29 cellular contexts compared by ENCODE assay signal in the genomic region with DNA sequence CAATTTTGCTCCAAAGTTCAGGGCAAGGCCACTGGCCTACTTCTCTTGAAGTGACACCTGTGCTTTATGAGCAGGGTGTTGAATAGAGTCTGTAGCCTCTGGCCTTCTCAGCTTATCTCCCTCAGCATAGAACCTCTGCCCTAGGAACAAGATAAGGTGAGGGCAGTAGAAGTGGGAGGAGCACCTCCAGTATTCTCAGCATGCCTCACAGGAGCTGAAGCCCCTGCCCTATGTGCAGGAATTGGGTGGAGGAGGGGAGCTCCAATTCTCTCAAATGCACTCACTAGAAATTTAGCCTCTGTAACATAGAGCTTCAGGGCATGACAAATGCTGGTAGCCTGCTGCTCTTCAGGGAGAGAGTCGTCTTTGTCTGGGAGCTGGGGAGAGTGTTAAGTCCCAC.
"Had no signal": no experiment of that assay in that cellular context is flagged by ENCODE, and none has a peak within 500 bp of the region (broad histone marks: within the 10 kb centered on the region; RNA-seq: fewer than 3 reads in every experiment).

No MANE protein-coding gene starts in this region.

- H3K4me1 Mint-ChIP-seq: immature natural killer cell; naive B cell; natural killer cell; nephron progenitor cell; stimulated activated memory B cell treated with anti-CD40 and anti-IgM and Interleukin-4, amounts not matched to agents 10 μg/mL and 1 μg/mL and 100 μg/mL, for 72 hours had no signal

- H3K27ac ChIP-seq: left lung, lower lobe of right lung, ovary, right atrium auricular region, right lobe of liver, suprapubic skin, thoracic aorta, tibial artery, upper lobe of right lung had no signal

- H3K4me3 ChIP-seq: left lung, lower lobe of right lung, ovary, right atrium auricular region, right lobe of liver, smooth muscle cell, suprapubic skin, thoracic aorta, tibial artery, upper lobe of right lung had no signal

- H3K27me3 ChIP-seq: left lung, ovary, right atrium auricular region, right lobe of liver, suprapubic skin, tibial artery, upper lobe of right lung had no signal

- H3K36me3 Mint-ChIP-seq: immature natural killer cell; naive B cell; natural killer cell; stimulated activated memory B cell treated with anti-CD40 and anti-IgM and Interleukin-4, amounts not matched to agents 10 μg/mL and 1 μg/mL and 100 μg/mL, for 72 hours had no signal

- DNase-seq: immature natural killer cell; kidney; left colon; left lung; lower lobe of right lung; mammary epithelial cell; mesenchymal stem cell; naive B cell; natural killer cell; nephron progenitor cell; ovary; right lobe of liver; stimulated activated CD4-positive, alpha-beta T cell treated with anti-CD3 and anti-CD28 coated beads, Interleukin-1b, Interleukin-23, amount 100 ng/mL, for 48 hours; stimulated activated CD4-positive, alpha-beta T cell treated with anti-CD3 and anti-CD28 coated beads, Interleukin-2, amount 100 ng/mL, for 48 hours; stimulated activated CD4-positive, alpha-beta T cell treated with anti-CD3 and anti-CD28 coated beads, Interleukin-4, amount 100 ng/mL, for 4 hours; stimulated activated CD8-positive, alpha-beta memory T cell treated with anti-CD3 and anti-CD28 coated beads, Interleukin-4, amount 100 ng/mL, for 48 hours; stimulated activated naive CD4-positive, alpha-beta T cell treated with Interleukin-2 at 50 U/mL for 16 hours; tibial artery; trophoblast cell; upper lobe of right lung had no signal

- H3K9me3 ChIP-seq: left lung, lower lobe of right lung, ovary, right lobe of liver, suprapubic skin, thoracic aorta, tibial artery, upper lobe of right lung had no signal

- FAIRE-seq: islet of Langerhans, kidney, urothelium cell line had no signal

- H3K4me3 Mint-ChIP-seq: immature natural killer cell; mesothelial cell of epicardium; naive B cell; natural killer cell; nephron progenitor cell; stimulated activated memory B cell treated with anti-CD40 and anti-IgM and Interleukin-4, amounts not matched to agents 10 μg/mL and 1 μg/mL and 100 μg/mL, for 72 hours had no signal

- H3K36me3 ChIP-seq: left lung, lower lobe of right lung, ovary, right atrium auricular region, right lobe of liver, suprapubic skin, thoracic aorta, tibial artery, upper lobe of right lung had no signal

- H3K27ac Mint-ChIP-seq: immature natural killer cell; mesothelial cell of epicardium; natural killer cell; nephron progenitor cell; progenitor cell of endocrine pancreas; stimulated activated memory B cell treated with anti-CD40 and anti-IgM and Interleukin-4, amounts not matched to agents 10 μg/mL and 1 μg/mL and 100 μg/mL, for 72 hours had no signal

- ATAC-seq: left colon; left lung; lower lobe of right lung; natural killer cell; right lobe of liver; stimulated activated memory B cell treated with anti-CD40 and anti-IgM and Interleukin-4, amounts not matched to agents 10 μg/mL and 1 μg/mL and 100 μg/mL, for 72 hours; upper lobe of right lung had no signal

- H3K27me3 Mint-ChIP-seq: naive B cell; progenitor cell of endocrine pancreas; stimulated activated memory B cell treated with anti-CD40 and anti-IgM and Interleukin-4, amounts not matched to agents 10 μg/mL and 1 μg/mL and 100 μg/mL, for 72 hours had no signal

- H3K4me1 ChIP-seq: left lung, lower lobe of right lung, right atrium auricular region, right lobe of liver, suprapubic skin, tibial artery, upper lobe of right lung had no signal

- H3K4me2 ChIP-seq: smooth muscle cell had no signal
